In the genomic region with DNA sequence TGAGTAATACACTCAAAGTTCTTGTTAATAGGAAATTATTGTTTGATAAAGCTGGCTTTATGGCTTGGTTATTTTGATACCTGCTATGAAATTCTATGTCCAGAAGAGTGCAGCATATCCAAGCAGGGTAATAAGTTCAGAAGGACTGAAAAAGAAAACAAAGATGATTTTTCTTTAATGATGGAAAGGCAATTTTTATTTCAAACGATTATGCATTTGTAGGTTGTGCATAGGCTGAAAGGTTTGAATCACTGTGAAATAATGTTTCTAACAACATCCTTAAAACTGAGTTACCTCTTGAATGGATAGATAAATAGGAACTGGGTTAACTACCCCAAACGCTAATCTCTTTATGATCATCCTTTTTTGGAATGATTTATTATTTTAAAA, we compare ENCODE assay signal across 8 cellular contexts. TPM values are rescaled to one million over a fixed set of nuclear protein-coding genes. Genes with fewer than 3 reads are reported as not detected.
A peak's percentile ranks its signal among the peaks of the same experiment; 100 is the strongest.
DNase-seq lines count a peak whose midpoint lies in the region; ATAC-seq and TF ChIP-seq lines count a peak whose summit lies in the region.

No MANE protein-coding gene starts in this region.

- ATAC-seq in GM18907 (IDR thresholded peaks at IDR 0.05; ENCODE audit: unreplicated experiment), result no peak
- ATAC-seq in GM18517 (IDR thresholded peaks at IDR 0.05; ENCODE audit: unreplicated experiment), result no peak

- no peaks in the 10 kb centered on the region for H3K9me3 ChIP-seq in muscle layer of colon (ENCODE audit: low read length)

- peak overlapping the region; percentile 70 for H3K4me3 Mint-ChIP-seq in activated CD4-positive, alpha-beta T cell treated with anti-CD3 and anti-CD28 coated beads, Interleukin-2, amount 10 ng/mL, durations not matched to agents 7 days and 5 days

- peak; percentile 40 for TF ChIP-seq CTCF in brain microvascular endothelial cell (IDR thresholded peaks at IDR 0.05; ENCODE audit: low read depth, low read length, missing control alignments)

- H3K9ac ChIP-seq in muscle layer of colon (ENCODE audit: low read length), result no peak overlapping the region

- peaks cover 23% of the 10 kb centered on the region for H3K4me1 ChIP-seq in muscle layer of colon (ENCODE audit: insufficient read depth, low read length)

- H3K27ac Mint-ChIP-seq in activated CD4-positive, alpha-beta T cell treated with anti-CD3 and anti-CD28 coated beads, Interleukin-2, amount 10 ng/mL, durations not matched to agents 7 days and 5 days, result no peak overlapping the region

- DNase-seq in activated CD4-positive, alpha-beta T cell treated with anti-CD3 and anti-CD28 coated beads, Interleukin-2, amount 10 ng/mL, durations not matched to agents 7 days and 5 days, result no peak
- no peak for DNase-seq in activated CD4-positive, alpha-beta T cell treated with anti-CD3 and anti-CD28 coated beads, Interleukin-2, amount 50 U/mL, for 48 hours
- peak; percentile 44 for DNase-seq in NCI-H2171 treated with DMSO at 0.1 percent for 48 hours (lab: John Stamatoyannopoulos, UW)
- DNase-seq in brain microvascular endothelial cell, result no peak
- DNase-seq in NCI-H2107 treated with DMSO at 0.1 percent for 48 hours (lab: John Stamatoyannopoulos, UW; ENCODE audit: unreplicated experiment), result no peak

- in situ Hi-C loops in brain microvascular endothelial cell (cut with HindIII; ENCODE audit: low pct_ligation_motif_present, low sequenced_read_pairs), result no loop called here

- no peaks in the 10 kb centered on the region for H3K36me3 ChIP-seq in brain microvascular endothelial cell (replicated peaks)
- no peaks in the 10 kb centered on the region for H3K36me3 ChIP-seq in muscle layer of colon (ENCODE audit: insufficient read depth, low read length)

- no peaks in the 10 kb centered on the region for H3K9me3 Mint-ChIP-seq in activated CD4-positive, alpha-beta T cell treated with anti-CD3 and anti-CD28 coated beads, Interleukin-2, amount 10 ng/mL, durations not matched to agents 7 days and 5 days

- H3K27me3 ChIP-seq in brain microvascular endothelial cell (replicated peaks), result no peaks in the 10 kb centered on the region
- no peaks in the 10 kb centered on the region for H3K27me3 ChIP-seq in muscle layer of colon (ENCODE audit: control insufficient read depth in 1 of 2, insufficient read depth in 2 of 2, low read length in 2 of 2)

- no peaks in the 10 kb centered on the region for H3K27me3 Mint-ChIP-seq in activated CD4-positive, alpha-beta T cell treated with anti-CD3 and anti-CD28 coated beads, Interleukin-2, amount 10 ng/mL, durations not matched to agents 7 days and 5 days

- H3K4me3 ChIP-seq in brain microvascular endothelial cell (ENCODE audit: low read depth, low read length) (no peak overlapping the region), muscle layer of colon (ENCODE audit: low read depth in 1 of 2, low read length in 2 of 2) (peak overlapping the region in 1 of 2 donors; percentile 89)

- POLR2A ChIA-PET in activated CD4-positive, alpha-beta T cell treated with anti-CD3 and anti-CD28 coated beads, Interleukin-2, amount 10 ng/mL, durations not matched to agents 7 days and 5 days (lab: Charles Lee), result interaction anchor here (0.7 kb wide), 1 partner anchor 37 kb away, joined by 3 read pairs; no protein-coding TSS in a partner anchor

- H3K36me3 Mint-ChIP-seq in activated CD4-positive, alpha-beta T cell treated with anti-CD3 and anti-CD28 coated beads, Interleukin-2, amount 10 ng/mL, durations not matched to agents 7 days and 5 days (ENCODE audit: low read depth), result peaks cover 12% of the 10 kb centered on the region

- CTCF ChIA-PET in activated CD4-positive, alpha-beta T cell treated with anti-CD3 and anti-CD28 coated beads, Interleukin-2, amount 10 ng/mL, durations not matched to agents 7 days and 5 days (lab: Charles Lee), result interaction anchor here (1.0 to 1.4 kb wide), 8 partner anchors 13 to 214 kb away, joined by 3 to 4 read pairs (median 3); no protein-coding TSS in a partner anchor

- H3K27ac ChIP-seq in brain microvascular endothelial cell (no peak overlapping the region), muscle layer of colon (ENCODE audit: low read depth, low read length) (peak overlapping the region; percentile 93)

- peaks cover 36% of the 10 kb centered on the region for H3K4me1 Mint-ChIP-seq in activated CD4-positive, alpha-beta T cell treated with anti-CD3 and anti-CD28 coated beads, Interleukin-2, amount 10 ng/mL, durations not matched to agents 7 days and 5 days

RNA-seq across cellular contexts. Expression of a gene that starts 1.4 kb away (rescaled TPM):
- total RNA-seq in activated CD4-positive, alpha-beta T cell treated with anti-CD3 and anti-CD28 coated beads, Interleukin-2, amount 10 ng/mL, durations not matched to agents 7 days and 5 days, result 10 to 100 TPM; 10.5 to 10.6 TPM
